In genomic region chr14:102500724-102501123, GRCh38 we compare ENCODE assay signal across 16 cellular contexts. TPM values are rescaled to one million over a fixed set of nuclear protein-coding genes. Genes with fewer than 3 reads are reported as not detected.
DNase-seq lines count a peak whose midpoint lies in the region; ATAC-seq, FAIRE-seq and TF ChIP-seq lines count a peak whose summit lies in the region.
"Had no signal": no experiment of that assay in that cellular context is flagged by ENCODE, and none has a peak within 500 bp of the region (broad histone marks: within the 10 kb centered on the region; RNA-seq: fewer than 3 reads in every experiment).

No MANE protein-coding gene starts in this region.

- intact Hi-C loops in heart right ventricle (cut with DNase I) = no loop called here
- intact Hi-C loops in Right ventricle myocardium inferior (cut with DNase I) = no loop called here
- intact Hi-C loops in dorsolateral prefrontal cortex (cut with DNase I) = no loop called here
- intact Hi-C loops in uterus (cut with DNase I; ENCODE audit: low total_unique reads) = no loop called here

- H3K4me3 ChIP-seq in heart right ventricle = no peak overlapping the region
- H3K4me3 ChIP-seq in dorsolateral prefrontal cortex = no peak overlapping the region
- no peak overlapping the region for H3K4me3 ChIP-seq in uterus
- H3K4me3 ChIP-seq: neural progenitor cell had no signal

- no peaks in the 10 kb centered on the region for H3K27me3 Mint-ChIP-seq in natural killer cell treated with Interleukin-12 subunit alpha and Interleukin-12 subunit beta and Interleukin-15 and Interleukin-18, amount 100 ng/mL, for 72 hours
- H3K27me3 Mint-ChIP-seq: activated naive CD4-positive, alpha-beta T cell treated with anti-CD3 and anti-CD28 coated beads, Interleukin-2, amount 50 U/mL, for 24 hours had no signal

- TF ChIP-seq POLR2A in uterus (IDR thresholded peaks at IDR 0.05) = no peak

- no peak for FAIRE-seq in urothelium cell line (lab: Jason Lieb, UNC)
- FAIRE-seq: RCC 7860 had no signal

- H3K36me3 Mint-ChIP-seq in natural killer cell treated with Interleukin-12 subunit alpha and Interleukin-12 subunit beta and Interleukin-15 and Interleukin-18, amount 100 ng/mL, for 72 hours = no peaks in the 10 kb centered on the region
- H3K36me3 Mint-ChIP-seq: activated naive CD4-positive, alpha-beta T cell treated with anti-CD3 and anti-CD28 coated beads, Interleukin-2, amount 50 U/mL, for 24 hours had no signal

- H3K27me3 ChIP-seq in heart right ventricle (no peaks in the 10 kb centered on the region), dorsolateral prefrontal cortex (no peaks in the 10 kb centered on the region), uterus (no peaks in the 10 kb centered on the region)
- H3K27me3 ChIP-seq: neural progenitor cell had no signal

- peak overlapping the region; percentile 47 for H3K4me3 Mint-ChIP-seq in natural killer cell treated with Interleukin-12 subunit alpha and Interleukin-12 subunit beta and Interleukin-15 and Interleukin-18, amount 100 ng/mL, for 72 hours
- H3K4me3 Mint-ChIP-seq: activated naive CD4-positive, alpha-beta T cell treated with anti-CD3 and anti-CD28 coated beads, Interleukin-2, amount 50 U/mL, for 24 hours; neural progenitor cell had no signal

- H3K4me1 Mint-ChIP-seq in natural killer cell treated with Interleukin-12 subunit alpha and Interleukin-12 subunit beta and Interleukin-15 and Interleukin-18, amount 100 ng/mL, for 72 hours (ENCODE audit: low read depth in 2 of 2) = peaks cover 11 to 14% of the 10 kb centered on the region in 2 donors
- H3K4me1 Mint-ChIP-seq: activated naive CD4-positive, alpha-beta T cell treated with anti-CD3 and anti-CD28 coated beads, Interleukin-2, amount 50 U/mL, for 24 hours had no signal

- H3K9me3 Mint-ChIP-seq in natural killer cell treated with Interleukin-12 subunit alpha and Interleukin-12 subunit beta and Interleukin-15 and Interleukin-18, amount 100 ng/mL, for 72 hours = no peaks in the 10 kb centered on the region
- H3K9me3 Mint-ChIP-seq: activated naive CD4-positive, alpha-beta T cell treated with anti-CD3 and anti-CD28 coated beads, Interleukin-2, amount 50 U/mL, for 24 hours; neural progenitor cell had no signal

- H3K4me1 ChIP-seq in heart right ventricle (peaks cover 9 to 79% (median 42%) of the 10 kb centered on the region in 9 donors), uterus (no peaks in the 10 kb centered on the region)
- H3K4me1 ChIP-seq: neural progenitor cell had no signal

- H3K36me3 ChIP-seq in heart right ventricle (peaks cover 0 to 35% (median 6%) of the 10 kb centered on the region in 9 donors), uterus (no peaks in the 10 kb centered on the region)
- H3K36me3 ChIP-seq: neural progenitor cell had no signal

- ATAC-seq in heart right ventricle (no peak), Right ventricle myocardium inferior (no peak)
- ATAC-seq in natural killer cell treated with Interleukin-12 subunit alpha and Interleukin-12 subunit beta and Interleukin-15 and Interleukin-18, amount 100 ng/mL, for 72 hours = no peak

- TF ChIP-seq CTCF in heart right ventricle (IDR thresholded peaks at IDR 0.05) (no peak), dorsolateral prefrontal cortex (IDR thresholded peaks at IDR 0.05 in 54 of 56, conservative IDR thresholded peaks at IDR 0.05 in 2 of 56; ENCODE audit: low read depth in 1 of 56, partially characterized antibody in 56 of 56) (no peak), uterus (IDR thresholded peaks at IDR 0.05) (no peak)

- DNase-seq in heart right ventricle (no peak), Right ventricle myocardium inferior (ENCODE audit: missing footprints) (no peak), dorsolateral prefrontal cortex (no peak), uterus (no peak), urothelium cell line (ENCODE audit: low spot score) (no peak), SK-N-DZ (ENCODE audit: low spot score) (no peak), hepatic stellate cell (ENCODE audit: low spot score) (no peak)
- DNase-seq in natural killer cell treated with Interleukin-12 subunit alpha and Interleukin-12 subunit beta and Interleukin-15 and Interleukin-18, amount 100 ng/mL, for 72 hours (ENCODE audit: low spot score) = no peak
- DNase-seq: AML-193; effector memory CD4-positive, alpha-beta T cell; GDM1; stimulated activated CD4-positive, alpha-beta T cell treated with anti-CD3 and anti-CD28 coated beads, Interleukin-4, amount 100 ng/mL, for 1 hour; WERI-Rb-1 had no signal

- H3K27ac Mint-ChIP-seq in natural killer cell treated with Interleukin-12 subunit alpha and Interleukin-12 subunit beta and Interleukin-15 and Interleukin-18, amount 100 ng/mL, for 72 hours = peak overlapping the region; percentile 81 to 88
- H3K27ac Mint-ChIP-seq: neural progenitor cell had no signal

- H3K9me3 ChIP-seq in heart right ventricle (no peaks in the 10 kb centered on the region), uterus (no peaks in the 10 kb centered on the region)

- 54 to 56% methylated on average over 3 of the region's 3 CpGs for WGBS in heart right ventricle, 2 donors

- H3K27ac ChIP-seq in heart right ventricle = peak overlapping the region; percentile 78 to 96 (median 88)
- peak overlapping the region in 55 of 59 donors; percentile 10 to 89 (median 72) for H3K27ac ChIP-seq in dorsolateral prefrontal cortex
- H3K27ac ChIP-seq in uterus = peak overlapping the region; percentile 49 to 55
- H3K27ac ChIP-seq: neural progenitor cell, WERI-Rb-1 had no signal

RNA-seq across cellular contexts. Expression of gene ANKRD9, which starts 8.9 kb away (rescaled TPM):
- total RNA-seq in heart right ventricle = 100 to 1,000 TPM in 8 of 10 donors, 10 to 100 TPM in 2; 94.4 to 264 (median 124) TPM
- 100 to 1,000 TPM; 102 to 117 TPM for polyA plus RNA-seq in heart right ventricle
- total RNA-seq in Right ventricle myocardium inferior = 148 TPM
- total RNA-seq in dorsolateral prefrontal cortex = 100 to 1,000 TPM in 1 of 120 experiments, 10 to 100 TPM in 119; 20.1 to 115 (median 36.3) TPM
- 10 to 100 TPM in 1 of 2 donors, 1 to 10 TPM in 1; 7.9 to 12.7 TPM for total RNA-seq in natural killer cell treated with Interleukin-12 subunit alpha and Interleukin-12 subunit beta and Interleukin-15 and Interleukin-18, amount 100 ng/mL, for 72 hours
- total RNA-seq in uterus = 10 to 100 TPM in 1 of 4 donors, 1 to 10 TPM in 3; 1.8 to 16.5 (median 7.5) TPM
- polyA plus RNA-seq in SK-N-DZ (2014; cell fraction: cytosol; rRNA removed) = 14.0 and 17.8 TPM in 2 replicates
- 37.9 and 66.9 TPM in 2 replicates for polyA plus RNA-seq in SK-N-DZ (2014; cell fraction: nucleus; rRNA removed)
